27 cellular contexts compared by ENCODE assay signal in genomic region chr1:20867847-20868246, GRCh38.
DNase-seq lines count a peak whose midpoint lies in the region; TF ChIP-seq lines count a peak whose summit lies in the region.
"Had no signal": no experiment of that assay in that cellular context is flagged by ENCODE, and none has a peak within 500 bp of the region (broad histone marks: within the 10 kb centered on the region; RNA-seq: fewer than 3 reads in every experiment).

No MANE protein-coding gene starts in this region.

- BruUV-seq in MCF 10A (replicated peaks; lab: Mats Ljungman, UMichigan), result no TSS peak

- DNase-seq in MCF 10A (ENCODE audit: unreplicated experiment) (peak; percentile 45), breast epithelium (ENCODE audit: low spot score in 2 of 2) (no peak), amniotic stem cell (lab: John Stamatoyannopoulos, UW) (peak; percentile 49), fibroblast of pulmonary artery (ENCODE audit: low read depth) (peak; percentile 44), stromal cell of bone marrow (ENCODE audit: low read depth) (peak; percentile 36), NCI-H187 treated with DMSO at 0.1 percent for 48 hours (lab: John Stamatoyannopoulos, UW) (no peak), NCI-H345 treated with DMSO at 0.1 percent for 48 hours (lab: John Stamatoyannopoulos, UW; ENCODE audit: unreplicated experiment) (no peak), Kasumi-1 (lab: John Stamatoyannopoulos, UW) (no peak)
- DNase-seq: activated CD4-positive, alpha-beta T cell treated with anti-CD3 and anti-CD28 coated beads, Interleukin-2, amount 50 U/mL, for 4 hours; activated naive CD4-positive, alpha-beta T cell treated with anti-CD3 and anti-CD28 coated beads for 36 hours; AML-193; brain microvascular endothelial cell; CD8-positive, alpha-beta T cell; DMS 273 treated with DMSO at 0.1 percent for 48 hours; effector memory CD4-positive, alpha-beta T cell; H9; KG1; left ventricle myocardium inferior; naive B cell; NCI-H1694; NCI-H524; NK-92 treated with Interleukin-12 subunit alpha and Interleukin-12 subunit beta, amount 100 ng/mL, for 24 hours; SIG-M5; stomach; T-cell; tibial artery had no signal

- POLR2A ChIA-PET in MCF 10A (lab: Yijun Ruan, JAX), result interaction anchor here (0.6 to 1.3 kb wide), 8 partner anchors 12 to 304 kb away, joined by 3 to 5 read pairs (median 3); no protein-coding TSS in a partner anchor

- no peaks in the 10 kb centered on the region for H3K4me1 ChIP-seq in breast epithelium
- H3K4me1 ChIP-seq: left ventricle myocardium inferior, tibial artery had no signal

- H3K27me3 ChIP-seq in breast epithelium, result no peaks in the 10 kb centered on the region
- H3K27me3 ChIP-seq: brain microvascular endothelial cell, stomach, tibial artery had no signal

- no peak overlapping the region for H3K4me3 ChIP-seq in breast epithelium
- no peak overlapping the region for H3K4me3 ChIP-seq in fibroblast of pulmonary artery (replicated peaks; ENCODE audit: low read depth, low read length)
- H3K4me3 ChIP-seq: left ventricle myocardium inferior, stomach, tibial artery had no signal

- H3K4me1 Mint-ChIP-seq in MCF 10A (ENCODE audit: insufficient read depth, unreplicated experiment), result peaks cover 14% of the 10 kb centered on the region
- H3K4me1 Mint-ChIP-seq: H9, T-cell had no signal

- no peaks in the 10 kb centered on the region for H3K27me3 Mint-ChIP-seq in MCF 10A (ENCODE audit: insufficient read depth, unreplicated experiment)
- H3K27me3 Mint-ChIP-seq: naive B cell, T-cell had no signal

- H3K36me3 Mint-ChIP-seq in MCF 10A (ENCODE audit: insufficient read depth, unreplicated experiment), result peaks cover 41% of the 10 kb centered on the region

- H3K27ac ChIP-seq in breast epithelium, result no peak overlapping the region
- H3K27ac ChIP-seq: 22Rv1, brain microvascular endothelial cell, left ventricle myocardium inferior, tibial artery had no signal

- H3K36me3 ChIP-seq in breast epithelium, result peaks cover 4% of the 10 kb centered on the region

- intact Hi-C loops in MCF 10A (cut with micrococcal nuclease) (no loop called here), breast epithelium (cut with DNase I; ENCODE audit: low total_unique reads) (no loop called here)

- no peak for TF ChIP-seq POLR2A in breast epithelium (IDR thresholded peaks at IDR 0.05)

- H3K9me3 ChIP-seq in breast epithelium, result no peaks in the 10 kb centered on the region
- H3K9me3 ChIP-seq: left ventricle myocardium inferior, stomach, tibial artery had no signal

- H3K27ac Mint-ChIP-seq in MCF 10A (ENCODE audit: low read depth, unreplicated experiment), result no peak overlapping the region
- H3K27ac Mint-ChIP-seq: activated naive CD4-positive, alpha-beta T cell treated with anti-CD3 and anti-CD28 coated beads for 36 hours; CD8-positive, alpha-beta T cell; H9; T-cell had no signal

- H3K9me3 Mint-ChIP-seq in MCF 10A (ENCODE audit: unreplicated experiment), result no peaks in the 10 kb centered on the region
- H3K9me3 Mint-ChIP-seq: activated naive CD4-positive, alpha-beta T cell treated with anti-CD3 and anti-CD28 coated beads for 36 hours; CD8-positive, alpha-beta T cell; H9; naive B cell; T-cell had no signal

- H3K4me3 Mint-ChIP-seq in MCF 10A (ENCODE audit: unreplicated experiment), result no peak overlapping the region
- H3K4me3 Mint-ChIP-seq: activated naive CD4-positive, alpha-beta T cell treated with anti-CD3 and anti-CD28 coated beads for 36 hours; CD8-positive, alpha-beta T cell; H9; naive B cell; T-cell had no signal

- TF ChIP-seq CTCF in MCF 10A (IDR thresholded peaks at IDR 0.05; ENCODE audit: unreplicated experiment) (no peak), breast epithelium (IDR thresholded peaks at IDR 0.05) (no peak), fibroblast of pulmonary artery (IDR thresholded peaks at IDR 0.05; ENCODE audit: low read length, missing control alignments) (no peak)

- CTCF ChIA-PET in MCF 10A (lab: Yijun Ruan, JAX), result interaction anchor here (1.0 kb wide), 1 partner anchor 328 kb away, joined by 8 read pairs; no protein-coding TSS in a partner anchor

Comparison
In these comparisons a context has a peak if more than half of its experiments do, and no peak if none do; other contexts are left out.
1. DNase-seq: peak in MCF 10A (single experiment), amniotic stem cell (single experiment), fibroblast of pulmonary artery (single experiment) and stromal cell of bone marrow (single experiment); none in breast epithelium (0 of 2), NCI-H187 treated with DMSO at 0.1 percent for 48 hours (single experiment), NCI-H345 treated with DMSO at 0.1 percent for 48 hours (single experiment) and Kasumi-1 (0 of 2).